ENCODE assay signal across 11 cellular contexts in genomic region chr1:153652795-153653507, GRCh38. TPM values are rescaled to one million over a fixed set of nuclear protein-coding genes. Genes with fewer than 3 reads are reported as not detected.
DNase-seq lines count a peak whose midpoint lies in the region; ATAC-seq and TF ChIP-seq lines count a peak whose summit lies in the region.
"Had no signal": no experiment of that assay in that cellular context is flagged by ENCODE, and none has a peak within 500 bp of the region (broad histone marks: within the 10 kb centered on the region; RNA-seq: fewer than 3 reads in every experiment).

No MANE protein-coding gene starts in this region.

- no peak overlapping the region for H3K4me2 ChIP-seq in trophoblast cell (ENCODE audit: low read length)
- H3K4me2 ChIP-seq in neural progenitor cell = no peak overlapping the region

- H2AFZ ChIP-seq in trophoblast cell (ENCODE audit: insufficient read depth, low read length, poor library complexity) = no peak overlapping the region
- no peak overlapping the region for H2AFZ ChIP-seq in neural progenitor cell (replicated peaks)

- H3K9ac ChIP-seq in trophoblast cell (ENCODE audit: low read length) (no peak overlapping the region), neural progenitor cell (no peak overlapping the region)

- TF ChIP-seq POLR2A in adrenal gland (IDR thresholded peaks at IDR 0.05) (no peak), gastroesophageal sphincter (IDR thresholded peaks at IDR 0.05) (no peak)

- CTCF ChIA-PET in activated CD8-positive, alpha-beta T cell treated with anti-CD3 and anti-CD28 coated beads for 36 hours (lab: Charles Lee) = interaction anchor here (1.1 to 1.2 kb wide), 2 partner anchors 13 to 15 kb away, joined by 3 to 4 read pairs; no protein-coding TSS in a partner anchor

- H3K27me3 ChIP-seq in adrenal gland = no peaks in the 10 kb centered on the region
- H3K27me3 ChIP-seq in gastroesophageal sphincter = no peaks in the 10 kb centered on the region
- H3K27me3 ChIP-seq in trophoblast cell (ENCODE audit: insufficient read depth, low read length) = no peaks in the 10 kb centered on the region
- no peaks in the 10 kb centered on the region for H3K27me3 ChIP-seq in neural progenitor cell

- H3K9me3 ChIP-seq in adrenal gland (replicated peaks in 1 of 3) (no peaks in the 10 kb centered on the region), gastroesophageal sphincter (no peaks in the 10 kb centered on the region), trophoblast cell (ENCODE audit: insufficient read depth, low read depth, low read length) (peaks cover 1% of the 10 kb centered on the region), neural progenitor cell (ENCODE audit: low read depth) (no peaks in the 10 kb centered on the region)

- DNase-seq in GM03348 (ENCODE audit: low spot score) (peak; percentile 44), adrenal gland (peak in 2 of 7 donors; percentile 49 to 56), trophoblast cell (peak; percentile 46 to 72), T1000 (lab: John Stamatoyannopoulos, UW) (no peak), neural progenitor cell (ENCODE audit: low spot score) (no peak)
- DNase-seq in T-helper 2 cell treated with Interferon-gamma antibody and Interleukin-4, amounts not matched to agents 5 μg/mL and 100 μg/mL, for 36 hours (ENCODE audit: low spot score) = no peak
- no peak for DNase-seq in activated CD8-positive, alpha-beta T cell treated with anti-CD3 and anti-CD28 coated beads for 36 hours
- DNase-seq: activated T-cell treated with anti-CD3 and anti-CD28 coated beads, Interleukin-2, amount 50 U/mL, for 4 hours; Kasumi-1; T-helper 9 cell had no signal

- H4K20me1 ChIP-seq in neural progenitor cell (ENCODE audit: low read depth) = no peaks in the 10 kb centered on the region

- no peaks in the 10 kb centered on the region for H3K79me1 ChIP-seq in trophoblast cell (ENCODE audit: low read length)

- H3F3A ChIP-seq in neural progenitor cell (ENCODE audit: low read depth) = no peaks in the 10 kb centered on the region

- POLR2A ChIA-PET in activated CD8-positive, alpha-beta T cell treated with anti-CD3 and anti-CD28 coated beads for 36 hours (lab: Charles Lee) = interaction anchor here (0.6 to 7.7 kb wide), 6 partner anchors 9 to 513 kb away, joined by 3 to 72 read pairs (median 4); no protein-coding TSS in a partner anchor

- no peak overlapping the region for H4K8ac ChIP-seq in trophoblast cell (ENCODE audit: low read depth, low read length)

- no peak overlapping the region for H2BK5ac ChIP-seq in trophoblast cell (ENCODE audit: low read depth, low read length, poor library complexity)

- peaks cover under 1% of the 10 kb centered on the region for H3K36me3 Mint-ChIP-seq in T-helper 2 cell treated with Interferon-gamma antibody and Interleukin-4, amounts not matched to agents 5 μg/mL and 100 μg/mL, for 36 hours (ENCODE audit: low read depth)
- peaks cover 3% of the 10 kb centered on the region for H3K36me3 Mint-ChIP-seq in activated CD8-positive, alpha-beta T cell treated with anti-CD3 and anti-CD28 coated beads for 36 hours (ENCODE audit: low read depth)
- peaks cover under 1% of the 10 kb centered on the region for H3K36me3 Mint-ChIP-seq in neural progenitor cell

- WGBS in adrenal gland, 4 donors = 29 to 53% (median 45%) methylated on average over 2 to 3 of the region's 3 CpGs
- 52 to 54% methylated on average over 3 of the region's 3 CpGs for WGBS in gastroesophageal sphincter (ENCODE audit: low coverage in 1 of 2), 2 donors
- no CpG with 5 or more reads among the region's 3 CpGs for WGBS in trophoblast cell (ENCODE audit: extremely low coverage, insufficient coverage, insufficient read length)

- H3K14ac ChIP-seq in trophoblast cell (ENCODE audit: low read length) = no peak overlapping the region

- no peak for TF ChIP-seq EP300 in gastroesophageal sphincter (IDR thresholded peaks at IDR 0.05)

- no peak overlapping the region for H3K23ac ChIP-seq in trophoblast cell (ENCODE audit: low read length)

- H3K4ac ChIP-seq in trophoblast cell (ENCODE audit: low read depth, low read length) = no peak overlapping the region

- no peak overlapping the region for H4K91ac ChIP-seq in trophoblast cell (ENCODE audit: low read depth, low read length)

- no peak overlapping the region for H2BK12ac ChIP-seq in trophoblast cell (ENCODE audit: low read length)

- no peaks in the 10 kb centered on the region for H3K27me3 Mint-ChIP-seq in T-helper 2 cell treated with Interferon-gamma antibody and Interleukin-4, amounts not matched to agents 5 μg/mL and 100 μg/mL, for 36 hours (ENCODE audit: low read depth)
- no peaks in the 10 kb centered on the region for H3K27me3 Mint-ChIP-seq in activated CD8-positive, alpha-beta T cell treated with anti-CD3 and anti-CD28 coated beads for 36 hours
- peaks cover 9% of the 10 kb centered on the region for H3K27me3 Mint-ChIP-seq in neural progenitor cell (ENCODE audit: insufficient read depth, low read depth)

- H3K4me1 ChIP-seq in adrenal gland (replicated peaks in 1 of 2) (peaks cover 11 to 14% of the 10 kb centered on the region in 2 donors), gastroesophageal sphincter (peaks cover 0 to 5% (median 0%) of the 10 kb centered on the region in 3 donors), trophoblast cell (ENCODE audit: control insufficient read depth in 1 of 2, insufficient read depth in 2 of 2, low read length in 2 of 2) (peaks cover 0 to 3% of the 10 kb centered on the region in 2 experiments), neural progenitor cell (no peaks in the 10 kb centered on the region)

- H3K79me2 ChIP-seq in trophoblast cell (ENCODE audit: control insufficient read depth, insufficient read depth, low read length, poor library complexity) (no peaks in the 10 kb centered on the region), neural progenitor cell (ENCODE audit: low read depth) (no peaks in the 10 kb centered on the region)

- H2AK5ac ChIP-seq in trophoblast cell (ENCODE audit: low read length) = no peak overlapping the region

- peaks cover 4% of the 10 kb centered on the region for H3K4me1 Mint-ChIP-seq in T-helper 2 cell treated with Interferon-gamma antibody and Interleukin-4, amounts not matched to agents 5 μg/mL and 100 μg/mL, for 36 hours (ENCODE audit: low read depth)
- peaks cover 19% of the 10 kb centered on the region for H3K4me1 Mint-ChIP-seq in activated CD8-positive, alpha-beta T cell treated with anti-CD3 and anti-CD28 coated beads for 36 hours (ENCODE audit: low read depth)
- H3K4me1 Mint-ChIP-seq in neural progenitor cell = peaks cover 2% of the 10 kb centered on the region

- no peak overlapping the region for H4K12ac ChIP-seq in trophoblast cell (ENCODE audit: low read depth, low read length)

- H3K27ac ChIP-seq in adrenal gland (peak overlapping the region in 4 of 5 donors; percentile 72 to 76 (median 74)), gastroesophageal sphincter (peak overlapping the region in 3 of 4 donors; percentile 10 to 20 (median 14)), trophoblast cell (ENCODE audit: low read depth, low read length) (no peak overlapping the region), neural progenitor cell (no peak overlapping the region)

- H3K4me3 ChIP-seq in adrenal gland (no peak overlapping the region), gastroesophageal sphincter (no peak overlapping the region), trophoblast cell (ENCODE audit: low read depth, low read length) (no peak overlapping the region), neural progenitor cell (no peak overlapping the region)

- no peaks in the 10 kb centered on the region for H3K9me3 Mint-ChIP-seq in T-helper 2 cell treated with Interferon-gamma antibody and Interleukin-4, amounts not matched to agents 5 μg/mL and 100 μg/mL, for 36 hours
- no peaks in the 10 kb centered on the region for H3K9me3 Mint-ChIP-seq in activated CD8-positive, alpha-beta T cell treated with anti-CD3 and anti-CD28 coated beads for 36 hours
- peaks cover under 1% of the 10 kb centered on the region for H3K9me3 Mint-ChIP-seq in neural progenitor cell
- H3K9me3 Mint-ChIP-seq: activated T-cell treated with anti-CD3 and anti-CD28 coated beads, Interleukin-2, amount 50 U/mL, for 4 hours had no signal

- no peak overlapping the region for H3K4me3 Mint-ChIP-seq in T-helper 2 cell treated with Interferon-gamma antibody and Interleukin-4, amounts not matched to agents 5 μg/mL and 100 μg/mL, for 36 hours
- H3K4me3 Mint-ChIP-seq in activated CD8-positive, alpha-beta T cell treated with anti-CD3 and anti-CD28 coated beads for 36 hours = no peak overlapping the region
- H3K4me3 Mint-ChIP-seq in neural progenitor cell = no peak overlapping the region
- H3K4me3 Mint-ChIP-seq: activated T-cell treated with anti-CD3 and anti-CD28 coated beads, Interleukin-2, amount 50 U/mL, for 4 hours had no signal

- H2BK120ac ChIP-seq in trophoblast cell (ENCODE audit: insufficient read depth, low read length, poor library complexity) = no peak overlapping the region

- H3K18ac ChIP-seq in trophoblast cell (ENCODE audit: low read length) = no peak overlapping the region

- no peak overlapping the region for H3K27ac Mint-ChIP-seq in T-helper 2 cell treated with Interferon-gamma antibody and Interleukin-4, amounts not matched to agents 5 μg/mL and 100 μg/mL, for 36 hours
- no peak overlapping the region for H3K27ac Mint-ChIP-seq in activated CD8-positive, alpha-beta T cell treated with anti-CD3 and anti-CD28 coated beads for 36 hours
- H3K27ac Mint-ChIP-seq in neural progenitor cell = no peak overlapping the region

- intact Hi-C loops in adrenal gland (cut with DNase I) = no loop called here
- intact Hi-C loops in activated CD8-positive, alpha-beta T cell treated with anti-CD3 and anti-CD28 coated beads for 36 hours (cut with micrococcal nuclease) = no loop called here

- no peak for TF ChIP-seq CTCF in adrenal gland (IDR thresholded peaks at IDR 0.05)
- TF ChIP-seq CTCF in gastroesophageal sphincter (IDR thresholded peaks at IDR 0.05) = no peak
- no peak for TF ChIP-seq CTCF in activated CD8-positive, alpha-beta T cell treated with anti-CD3 and anti-CD28 coated beads for 36 hours (IDR thresholded peaks at IDR 0.05)
- TF ChIP-seq CTCF in neural progenitor cell (IDR thresholded peaks at IDR 0.05) = no peak

- H3K36me3 ChIP-seq in adrenal gland (replicated peaks in 1 of 2) (no peaks in the 10 kb centered on the region), gastroesophageal sphincter (no peaks in the 10 kb centered on the region), trophoblast cell (ENCODE audit: control insufficient read depth in 1 of 2, insufficient read depth in 2 of 2, low read length in 2 of 2) (no peaks in the 10 kb centered on the region), neural progenitor cell (no peaks in the 10 kb centered on the region)

- peak; percentile 56 for ATAC-seq in gastroesophageal sphincter
- no peak for ATAC-seq in activated CD8-positive, alpha-beta T cell treated with anti-CD3 and anti-CD28 coated beads for 36 hours
- ATAC-seq: activated T-cell treated with anti-CD3 and anti-CD28 coated beads, Interleukin-2, amount 50 U/mL, for 4 hours had no signal

RNA-seq across cellular contexts. Expression of gene SNAPIN, which starts 5.6 kb away (rescaled TPM):
- 100 to 1,000 TPM in 3 of 8 donors, 10 to 100 TPM in 5; 48.3 to 176 (median 85.3) TPM for total RNA-seq in adrenal gland
- polyA plus RNA-seq in adrenal gland = 10 to 100 TPM; 37.7 to 50.8 (median 40.6) TPM
- total RNA-seq in gastroesophageal sphincter = 10 to 100 TPM; 58.9 to 77.4 (median 69.4) TPM
- 29.2 and 31.4 TPM in 2 replicates for polyA plus RNA-seq in trophoblast cell (2013)
- total RNA-seq in activated CD8-positive, alpha-beta T cell treated with anti-CD3 and anti-CD28 coated beads for 36 hours = 10 to 100 TPM; 25.7 to 27.3 TPM
- total RNA-seq in neural progenitor cell (ENCODE audit: low replicate concordance) = 50.1 and 52.4 TPM in 2 replicates

RNA-seq across cellular contexts. Expression of gene ILF2, which starts 17.8 kb away (rescaled TPM):
- 100 to 1,000 TPM in 5 of 8 donors, 10 to 100 TPM in 3; 77.7 to 192 (median 105) TPM for total RNA-seq in adrenal gland
- polyA plus RNA-seq in adrenal gland = 100 to 1,000 TPM in 1 of 3 donors, 10 to 100 TPM in 2; 42.2 to 397 (median 45.6) TPM
- total RNA-seq in gastroesophageal sphincter = 10 to 100 TPM; 52.1 to 99.2 (median 79.3) TPM
- polyA plus RNA-seq in trophoblast cell (2013) = 244 and 253 TPM in 2 replicates
- total RNA-seq in activated CD8-positive, alpha-beta T cell treated with anti-CD3 and anti-CD28 coated beads for 36 hours = 100 to 1,000 TPM; 328 to 333 TPM
- 474 and 475 TPM in 2 replicates for total RNA-seq in neural progenitor cell (ENCODE audit: low replicate concordance)

RNA-seq across cellular contexts. Expression of gene CHTOP, which starts 19.1 kb away (rescaled TPM):
- total RNA-seq in adrenal gland = 10 to 100 TPM; 35.5 to 74.9 (median 55.8) TPM
- 10 to 100 TPM; 59.1 to 83.3 (median 71.2) TPM for polyA plus RNA-seq in adrenal gland
- 10 to 100 TPM; 33.7 to 57.0 (median 42.2) TPM for total RNA-seq in gastroesophageal sphincter
- 72.8 and 73.0 TPM in 2 replicates for polyA plus RNA-seq in trophoblast cell (2013)
- total RNA-seq in activated CD8-positive, alpha-beta T cell treated with anti-CD3 and anti-CD28 coated beads for 36 hours = 10 to 100 TPM; 76.8 to 83.2 TPM
- total RNA-seq in neural progenitor cell (ENCODE audit: low replicate concordance) = 96.1 and 104 TPM in 2 replicates

RNA-seq across cellular contexts. Expression of gene S100A1, which starts 24.7 kb away (rescaled TPM):
- total RNA-seq in adrenal gland (1 to 10 TPM in 3 of 8 donors, under 1 TPM in 2, not detected in 3; 0.55 to 3.8 (median 1.8) TPM), gastroesophageal sphincter (1 to 10 TPM; 2.4 to 8.3 (median 2.8) TPM), neural progenitor cell (ENCODE audit: low replicate concordance) (0.74 TPM in 1 of 2 replicates, not detected in the other)
- 10 to 100 TPM in 2 of 3 donors, 1 to 10 TPM in 1; 1.1 to 12.3 (median 10.9) TPM for polyA plus RNA-seq in adrenal gland
- 0.93 and 1.2 TPM in 2 replicates for polyA plus RNA-seq in trophoblast cell (2013)
- total RNA-seq in activated CD8-positive, alpha-beta T cell treated with anti-CD3 and anti-CD28 coated beads for 36 hours = not detected
- total RNA-seq: activated T-cell treated with anti-CD3 and anti-CD28 coated beads, Interleukin-2, amount 50 U/mL, for 4 hours had no signal

RNA-seq across cellular contexts. Expression of gene NPR1, which starts 25.5 kb away (rescaled TPM):
- total RNA-seq in adrenal gland = 10 to 100 TPM; 15.9 to 29.3 (median 19.6) TPM
- 10 to 100 TPM; 10.4 to 47.9 (median 39.4) TPM for polyA plus RNA-seq in adrenal gland
- total RNA-seq in gastroesophageal sphincter = 10 to 100 TPM; 36.7 to 57.0 (median 46.7) TPM
- polyA plus RNA-seq in trophoblast cell (2013) = 0.14 and 0.16 TPM in 2 replicates
- not detected for total RNA-seq in activated CD8-positive, alpha-beta T cell treated with anti-CD3 and anti-CD28 coated beads for 36 hours
- 0.19 and 0.84 TPM in 2 replicates for total RNA-seq in neural progenitor cell (ENCODE audit: low replicate concordance)

Comparison
In these comparisons a context has a peak if more than half of its experiments do, and no peak if none do; other contexts are left out.
1. DNase-seq: peak in GM03348 (single experiment) and trophoblast cell (2 of 2); none in T-helper 2 cell treated with Interferon-gamma antibody and Interleukin-4, amounts not matched to agents 5 μg/mL and 100 μg/mL, for 36 hours (single experiment), T1000 (single experiment), activated CD8-positive, alpha-beta T cell treated with anti-CD3 and anti-CD28 coated beads for 36 hours (single experiment) and neural progenitor cell (single experiment).
2. H3K27ac ChIP-seq: peak in adrenal gland (4 of 5) and gastroesophageal sphincter (3 of 4); none in trophoblast cell (single experiment) and neural progenitor cell (single experiment).